13 cellular contexts compared by ENCODE assay signal in the genomic region with DNA sequence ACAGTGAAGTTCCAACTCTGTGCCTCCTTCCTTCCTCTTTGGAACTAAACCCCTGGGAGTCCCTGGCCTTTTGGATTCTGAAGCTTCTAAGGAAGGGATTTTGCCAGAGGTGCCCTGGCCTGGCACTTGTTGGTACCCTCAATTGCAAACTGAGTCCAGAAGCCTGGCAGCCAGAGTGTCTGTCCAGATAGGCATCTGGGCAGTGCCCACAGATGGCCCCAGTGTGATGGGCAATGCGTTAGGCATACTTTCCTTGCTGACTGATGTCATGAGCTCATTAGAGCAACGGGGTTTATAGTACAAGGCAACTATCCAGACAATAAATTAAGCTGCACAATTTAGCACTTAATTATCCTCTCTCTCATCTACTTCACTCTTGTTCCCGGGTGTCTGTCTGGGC.
DNase-seq lines count a peak whose midpoint lies in the region; ATAC-seq and TF ChIP-seq lines count a peak whose summit lies in the region.
"Had no signal": no experiment of that assay in that cellular context is flagged by ENCODE, and none has a peak within 500 bp of the region (broad histone marks: within the 10 kb centered on the region; RNA-seq: fewer than 3 reads in every experiment).

No MANE protein-coding gene starts in this region.

- H3K27me3 ChIP-seq in SK-N-SH (ENCODE audit: insufficient read depth), result 0 out of 2 replicates have a peak, but pooled peaks cover 9% of the 10 kb centered on the region

- no peak for TF ChIP-seq CTCF in SK-N-SH (IDR thresholded peaks at IDR 0.05)

- CTCF ChIA-PET in SK-N-SH (lab: Yijun Ruan, JAX), result interaction anchor here (0.8 to 4.9 kb wide), 7 partner anchors 12 to 432 kb away, joined by 3 to 33 read pairs (median 6); a partner anchor contains a TSS

- H3F3A ChIP-seq in SK-N-SH (replicated peaks; ENCODE audit: insufficient read depth), result no peaks in the 10 kb centered on the region

- 19% methylated on average over 3 of the region's 3 CpGs for WGBS in SK-N-SH (ENCODE audit: low lambda C conversion rate)

- no peaks in the 10 kb centered on the region for H3K36me3 ChIP-seq in SK-N-SH (replicated peaks in 1 of 2; ENCODE audit: control insufficient read depth in 1 of 2, insufficient read depth in 2 of 2, low read length in 1 of 2)
- H3K36me3 ChIP-seq: BLaER1 treated with 17β-estradiol and CSF1 and Interleukin-3, amounts not matched to agents 10 nM and 100 nM; HAP-1 had no signal

- no peaks in the 10 kb centered on the region for H4K20me1 ChIP-seq in SK-N-SH (ENCODE audit: insufficient read depth)
- H4K20me1 ChIP-seq: BLaER1 treated with 17β-estradiol and CSF1 and Interleukin-3, amounts not matched to agents 10 nM and 100 nM had no signal

- peaks cover 0 to 11% of the 10 kb centered on the region in 2 experiments; a peak in 1 of 4 replicates for H3K4me1 ChIP-seq in SK-N-SH (ENCODE audit: control insufficient read depth in 1 of 2, insufficient read depth in 2 of 2, low read depth in 1 of 2, low read length in 1 of 2)
- H3K4me1 ChIP-seq: HAP-1 had no signal

- intact Hi-C loops in sciatic nerve (cut with DNase I), result no loop called here

- ATAC-seq in SK-N-SH treated with all-trans-retinoic acid at 6 μM for 48 hours (no peak), sciatic nerve (peak; percentile 7), GM18870 (IDR thresholded peaks at IDR 0.05; ENCODE audit: unreplicated experiment) (no peak)
- ATAC-seq: CD8-positive, alpha-beta T cell had no signal

- H3K9ac ChIP-seq in SK-N-SH, result no peak overlapping the region
- H3K9ac ChIP-seq: BLaER1 treated with 17β-estradiol and CSF1 and Interleukin-3, amounts not matched to agents 10 nM and 100 nM had no signal

- no peak for TF ChIP-seq RAD21 in SK-N-SH (IDR thresholded peaks at IDR 0.05; ENCODE audit: low read length)

- no peaks in the 10 kb centered on the region for H3K9me2 ChIP-seq in SK-N-SH

- H3K4me3 ChIP-seq in SK-N-SH (ENCODE audit: low read depth in 2 of 2, low read length in 1 of 2), result no peak overlapping the region
- H3K4me3 ChIP-seq: BLaER1 treated with 17β-estradiol and CSF1 and Interleukin-3, amounts not matched to agents 10 nM and 100 nM; HAP-1 had no signal

- TF ChIP-seq EP300 in SK-N-SH (IDR thresholded peaks at IDR 0.05; ENCODE audit: borderline replicate concordance in 1 of 2, low read depth in 1 of 2, low read length in 1 of 2), result no peak

- DNase-seq in SK-N-SH (no peak), ecto neural progenitor cell (ENCODE audit: low spot score) (peak; percentile 34), sciatic nerve (ENCODE audit: low spot score) (no peak), NCI-H510A treated with DMSO at 0.1 percent for 48 hours (lab: John Stamatoyannopoulos, UW) (no peak), NCI-H1930 (lab: John Stamatoyannopoulos, UW) (no peak)
- DNase-seq: Calu3; CD8-positive, alpha-beta T cell; DMS79 treated with DMSO at 0.1 percent for 48 hours; GF-D8 had no signal

- H3K9me3 ChIP-seq in SK-N-SH, result no peaks in the 10 kb centered on the region
- H3K9me3 ChIP-seq: BLaER1 treated with 17β-estradiol and CSF1 and Interleukin-3, amounts not matched to agents 10 nM and 100 nM; HAP-1 had no signal

- H3K27ac ChIP-seq in SK-N-SH (ENCODE audit: low read depth in 2 of 2, low read length in 1 of 2), result no peak overlapping the region
- H3K27ac ChIP-seq: BLaER1 treated with 17β-estradiol and CSF1 and Interleukin-3, amounts not matched to agents 10 nM and 100 nM had no signal

- no peaks in the 10 kb centered on the region for H3K79me2 ChIP-seq in SK-N-SH (ENCODE audit: insufficient read depth)

- no peak overlapping the region for H3K4me2 ChIP-seq in SK-N-SH
- H3K4me2 ChIP-seq: BLaER1 treated with 17β-estradiol and CSF1 and Interleukin-3, amounts not matched to agents 10 nM and 100 nM had no signal

- POLR2A ChIA-PET in SK-N-SH (lab: Yijun Ruan, JAX), result no interaction called here

- no peak overlapping the region for H2AFZ ChIP-seq in SK-N-SH (ENCODE audit: low read depth)

TF ChIP-seq in SK-N-SH, 30 proteins besides CTCF, POLR2A, EP300 and RAD21:
- TF ChIP-seq JUND (IDR thresholded peaks at IDR 0.05) (no peak), TCF12 (IDR thresholded peaks at IDR 0.05) (no peak), CHD2 (IDR thresholded peaks at IDR 0.05; ENCODE audit: low read length, partially characterized antibody) (no peak), GATA2 (CRISPR knock-in tag; IDR thresholded peaks at IDR 0.05) (peak; percentile 69), TAF1 (IDR thresholded peaks at IDR 0.05; ENCODE audit: borderline replicate concordance, low read depth, low read length) (no peak), NRF1 (IDR thresholded peaks at IDR 0.05; ENCODE audit: low read depth, low read length) (no peak), EZH2phosphoT487 (IDR thresholded peaks at IDR 0.05; ENCODE audit: borderline replicate concordance, low read depth) (no peak)
- TF ChIP-seq, protein P1, sequence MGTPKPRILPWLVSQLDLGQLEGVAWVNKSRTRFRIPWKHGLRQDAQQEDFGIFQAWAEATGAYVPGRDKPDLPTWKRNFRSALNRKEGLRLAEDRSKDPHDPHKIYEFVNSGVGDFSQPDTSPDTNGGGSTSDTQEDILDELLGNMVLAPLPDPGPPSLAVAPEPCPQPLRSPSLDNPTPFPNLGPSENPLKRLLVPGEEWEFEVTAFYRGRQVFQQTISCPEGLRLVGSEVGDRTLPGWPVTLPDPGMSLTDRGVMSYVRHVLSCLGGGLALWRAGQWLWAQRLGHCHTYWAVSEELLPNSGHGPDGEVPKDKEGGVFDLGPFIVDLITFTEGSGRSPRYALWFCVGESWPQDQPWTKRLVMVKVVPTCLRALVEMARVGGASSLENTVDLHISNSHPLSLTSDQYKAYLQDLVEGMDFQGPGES (IDR thresholded peaks at IDR 0.05; ENCODE audit: low read depth, low read length), result no peak
- TF ChIP-seq, protein P2, sequence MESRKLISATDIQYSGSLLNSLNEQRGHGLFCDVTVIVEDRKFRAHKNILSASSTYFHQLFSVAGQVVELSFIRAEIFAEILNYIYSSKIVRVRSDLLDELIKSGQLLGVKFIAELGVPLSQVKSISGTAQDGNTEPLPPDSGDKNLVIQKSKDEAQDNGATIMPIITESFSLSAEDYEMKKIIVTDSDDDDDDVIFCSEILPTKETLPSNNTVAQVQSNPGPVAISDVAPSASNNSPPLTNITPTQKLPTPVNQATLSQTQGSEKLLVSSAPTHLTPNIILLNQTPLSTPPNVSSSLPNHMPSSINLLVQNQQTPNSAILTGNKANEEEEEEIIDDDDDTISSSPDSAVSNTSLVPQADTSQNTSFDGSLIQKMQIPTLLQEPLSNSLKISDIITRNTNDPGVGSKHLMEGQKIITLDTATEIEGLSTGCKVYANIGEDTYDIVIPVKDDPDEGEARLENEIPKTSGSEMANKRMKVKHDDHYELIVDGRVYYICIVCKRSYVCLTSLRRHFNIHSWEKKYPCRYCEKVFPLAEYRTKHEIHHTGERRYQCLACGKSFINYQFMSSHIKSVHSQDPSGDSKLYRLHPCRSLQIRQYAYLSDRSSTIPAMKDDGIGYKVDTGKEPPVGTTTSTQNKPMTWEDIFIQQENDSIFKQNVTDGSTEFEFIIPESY (IDR thresholded peaks at IDR 0.05; ENCODE audit: borderline replicate concordance, low read depth), result no peak

TF ChIP-seq in SK-N-SH treated with all-trans-retinoic acid at 6 μM for 48 hours, 23 proteins besides CTCF, POLR2A, EP300 and RAD21 (continues in another document):
- TF ChIP-seq PPARA (CRISPR knock-in tag; IDR thresholded peaks at IDR 0.05; ENCODE audit: borderline replicate concordance), result no peak
- no peak for TF ChIP-seq ARNTL (CRISPR knock-in tag; IDR thresholded peaks at IDR 0.05; ENCODE audit: borderline replicate concordance, low read depth)
- TF ChIP-seq TCF4 (CRISPR knock-in tag; IDR thresholded peaks at IDR 0.05; ENCODE audit: borderline replicate concordance), result no peak
- TF ChIP-seq ZC3H10 (CRISPR knock-in tag; IDR thresholded peaks at IDR 0.05), result no peak
- TF ChIP-seq GLIS3 (CRISPR knock-in tag; IDR thresholded peaks at IDR 0.05), result no peak
- TF ChIP-seq, protein P3, sequence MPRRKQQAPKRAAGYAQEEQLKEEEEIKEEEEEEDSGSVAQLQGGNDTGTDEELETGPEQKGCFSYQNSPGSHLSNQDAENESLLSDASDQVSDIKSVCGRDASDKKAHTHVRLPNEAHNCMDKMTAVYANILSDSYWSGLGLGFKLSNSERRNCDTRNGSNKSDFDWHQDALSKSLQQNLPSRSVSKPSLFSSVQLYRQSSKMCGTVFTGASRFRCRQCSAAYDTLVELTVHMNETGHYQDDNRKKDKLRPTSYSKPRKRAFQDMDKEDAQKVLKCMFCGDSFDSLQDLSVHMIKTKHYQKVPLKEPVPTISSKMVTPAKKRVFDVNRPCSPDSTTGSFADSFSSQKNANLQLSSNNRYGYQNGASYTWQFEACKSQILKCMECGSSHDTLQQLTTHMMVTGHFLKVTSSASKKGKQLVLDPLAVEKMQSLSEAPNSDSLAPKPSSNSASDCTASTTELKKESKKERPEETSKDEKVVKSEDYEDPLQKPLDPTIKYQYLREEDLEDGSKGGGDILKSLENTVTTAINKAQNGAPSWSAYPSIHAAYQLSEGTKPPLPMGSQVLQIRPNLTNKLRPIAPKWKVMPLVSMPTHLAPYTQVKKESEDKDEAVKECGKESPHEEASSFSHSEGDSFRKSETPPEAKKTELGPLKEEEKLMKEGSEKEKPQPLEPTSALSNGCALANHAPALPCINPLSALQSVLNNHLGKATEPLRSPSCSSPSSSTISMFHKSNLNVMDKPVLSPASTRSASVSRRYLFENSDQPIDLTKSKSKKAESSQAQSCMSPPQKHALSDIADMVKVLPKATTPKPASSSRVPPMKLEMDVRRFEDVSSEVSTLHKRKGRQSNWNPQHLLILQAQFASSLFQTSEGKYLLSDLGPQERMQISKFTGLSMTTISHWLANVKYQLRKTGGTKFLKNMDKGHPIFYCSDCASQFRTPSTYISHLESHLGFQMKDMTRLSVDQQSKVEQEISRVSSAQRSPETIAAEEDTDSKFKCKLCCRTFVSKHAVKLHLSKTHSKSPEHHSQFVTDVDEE (CRISPR knock-in tag; IDR thresholded peaks at IDR 0.05), result no peak
- TF ChIP-seq, protein P4, sequence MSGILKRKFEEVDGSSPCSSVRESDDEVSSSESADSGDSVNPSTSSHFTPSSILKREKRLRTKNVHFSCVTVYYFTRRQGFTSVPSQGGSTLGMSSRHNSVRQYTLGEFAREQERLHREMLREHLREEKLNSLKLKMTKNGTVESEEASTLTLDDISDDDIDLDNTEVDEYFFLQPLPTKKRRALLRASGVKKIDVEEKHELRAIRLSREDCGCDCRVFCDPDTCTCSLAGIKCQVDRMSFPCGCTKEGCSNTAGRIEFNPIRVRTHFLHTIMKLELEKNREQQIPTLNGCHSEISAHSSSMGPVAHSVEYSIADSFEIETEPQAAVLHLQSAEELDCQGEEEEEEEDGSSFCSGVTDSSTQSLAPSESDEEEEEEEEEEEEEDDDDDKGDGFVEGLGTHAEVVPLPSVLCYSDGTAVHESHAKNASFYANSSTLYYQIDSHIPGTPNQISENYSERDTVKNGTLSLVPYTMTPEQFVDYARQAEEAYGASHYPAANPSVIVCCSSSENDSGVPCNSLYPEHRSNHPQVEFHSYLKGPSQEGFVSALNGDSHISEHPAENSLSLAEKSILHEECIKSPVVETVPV (CRISPR knock-in tag; IDR thresholded peaks at IDR 0.05), result no peak
